Comparison of ENCODE assay signal across 1 cellular context in genomic region chr9:20139755-20140154, GRCh38.
TF ChIP-seq lines count a peak whose summit lies in the region.

No MANE protein-coding gene starts in this region.

TF ChIP-seq in WTC11, 78 proteins besides CTCF, POLR2A, EP300 and RAD21 (continued from another document):
- no peak for TF ChIP-seq PRDM15 (CRISPR knock-in tag; IDR thresholded peaks at IDR 0.05)
- TF ChIP-seq JAZF1 (CRISPR knock-in tag; IDR thresholded peaks at IDR 0.05), result no peak
- TF ChIP-seq, protein P1, sequence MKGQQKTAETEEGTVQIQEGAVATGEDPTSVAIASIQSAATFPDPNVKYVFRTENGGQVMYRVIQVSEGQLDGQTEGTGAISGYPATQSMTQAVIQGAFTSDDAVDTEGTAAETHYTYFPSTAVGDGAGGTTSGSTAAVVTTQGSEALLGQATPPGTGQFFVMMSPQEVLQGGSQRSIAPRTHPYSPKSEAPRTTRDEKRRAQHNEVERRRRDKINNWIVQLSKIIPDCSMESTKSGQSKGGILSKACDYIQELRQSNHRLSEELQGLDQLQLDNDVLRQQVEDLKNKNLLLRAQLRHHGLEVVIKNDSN (CRISPR knock-in tag; IDR thresholded peaks at IDR 0.05), result no peak
